ENCODE assay signal across 8 cellular contexts in genomic region chr7:65510187-65510538, GRCh38.
DNase-seq lines count a peak whose midpoint lies in the region; ATAC-seq, FAIRE-seq and TF ChIP-seq lines count a peak whose summit lies in the region.
"Not testable (repeated sequence)": the region's sequence is repeated elsewhere in the genome, so short reads cannot be mapped to it uniquely, and the experiment has no call there.

No MANE protein-coding gene starts in this region.

- intact Hi-C loops in heart right ventricle (cut with DNase I) = not testable (repeated sequence)

- not testable (repeated sequence) for ATAC-seq in A549; activated T-cell treated with anti-CD3 and anti-CD28 coated beads, Interleukin-2, amount 50 U/mL, for 4 hours; heart right ventricle; stimulated activated naive B cell treated with anti-CD40 and anti-IgM and Interleukin-4, amounts not matched to agents 10 μg/mL and 1 μg/mL and 100 μg/mL, for 72 hours (replicated peaks)

- H3K36me3 ChIP-seq in SK-N-MC (ENCODE audit: insufficient read depth, low read length); heart right ventricle: not testable (repeated sequence)

- H3K4me3 ChIP-seq in A549 (peak overlapping the region; percentile 49), SK-N-MC (peak overlapping the region; percentile 79), cardiac fibroblast (replicated peaks in 1 of 2; ENCODE audit: low read depth in 2 of 2, low read length in 2 of 2) (peak overlapping the region; percentile 49 to 56), heart right ventricle (peak overlapping the region in 9 of 10 donors; percentile 32 to 60 (median 50))

- H3K27ac Mint-ChIP-seq in IgD-negative memory B cell = peak overlapping the region in 2 of 3 donors; percentile 59 to 75
- H3K27ac Mint-ChIP-seq in nephron = not testable (repeated sequence)
- peak overlapping the region; percentile 69 for H3K27ac Mint-ChIP-seq in stimulated activated naive B cell treated with anti-CD40 and anti-IgM and Interleukin-4, amounts not matched to agents 10 μg/mL and 1 μg/mL and 100 μg/mL, for 72 hours

- not testable (repeated sequence) for H3K9ac ChIP-seq in SK-N-MC (ENCODE audit: insufficient read length)

- H3K9me3 ChIP-seq in A549; SK-N-MC (ENCODE audit: low read depth, low read length); heart right ventricle: not testable (repeated sequence)

- 67% methylated on average over 1 of the region's 1 CpG for whole genome bisulfite sequencing in A549 (ENCODE audit: missing lambda C conversion rate)
- 11 to 18% methylated on average over 1 of the region's 1 CpG for WGBS in heart right ventricle, 2 donors

- peak overlapping the region; percentile 83 for H3K4me2 ChIP-seq in A549

- CTCF ChIA-PET in A549 (lab: Yijun Ruan, JAX) = not testable (repeated sequence)

- POLR2A ChIA-PET in A549 (lab: Yijun Ruan, JAX) = not testable (repeated sequence)

- not testable (repeated sequence) for H3K4me1 Mint-ChIP-seq in IgD-negative memory B cell; activated T-cell treated with anti-CD3 and anti-CD28 coated beads, Interleukin-2, amount 50 U/mL, for 4 hours (ENCODE audit: low read depth); nephron; stimulated activated naive B cell treated with anti-CD40 and anti-IgM and Interleukin-4, amounts not matched to agents 10 μg/mL and 1 μg/mL and 100 μg/mL, for 72 hours

- not testable (repeated sequence) for H3K9me3 Mint-ChIP-seq in IgD-negative memory B cell; activated T-cell treated with anti-CD3 and anti-CD28 coated beads, Interleukin-2, amount 50 U/mL, for 4 hours; nephron; stimulated activated naive B cell treated with anti-CD40 and anti-IgM and Interleukin-4, amounts not matched to agents 10 μg/mL and 1 μg/mL and 100 μg/mL, for 72 hours

- H3K27me3 Mint-ChIP-seq in IgD-negative memory B cell = peaks cover 19% of the 10 kb centered on the region
- H3K27me3 Mint-ChIP-seq in activated T-cell treated with anti-CD3 and anti-CD28 coated beads, Interleukin-2, amount 50 U/mL, for 4 hours (ENCODE audit: low read depth) = peaks cover 19% of the 10 kb centered on the region
- peaks cover 48% of the 10 kb centered on the region for H3K27me3 Mint-ChIP-seq in nephron (ENCODE audit: low read depth)
- H3K27me3 Mint-ChIP-seq in stimulated activated naive B cell treated with anti-CD40 and anti-IgM and Interleukin-4, amounts not matched to agents 10 μg/mL and 1 μg/mL and 100 μg/mL, for 72 hours = peaks cover 16 to 28% of the 10 kb centered on the region in 2 donors

- not testable (repeated sequence) for H3K4me1 ChIP-seq in A549
- H3K4me1 ChIP-seq in heart right ventricle = peaks cover 0 to 16% (median 8%) of the 10 kb centered on the region in 9 donors

- not testable (repeated sequence) for DNase-seq in A549 (ENCODE audit: low read depth in 1 of 2, low spot score in 1 of 2); SK-N-MC (ENCODE audit: low read depth, low spot score); activated T-cell treated with anti-CD3 and anti-CD28 coated beads, Interleukin-2, amount 50 U/mL, for 4 hours; cardiac fibroblast (ENCODE audit: low read depth in 2 of 2); heart right ventricle; stimulated activated naive B cell treated with anti-CD40 and anti-IgM and Interleukin-4, amounts not matched to agents 10 μg/mL and 1 μg/mL and 100 μg/mL, for 72 hours

- peaks cover 0 to 42% (median 34%) of the 10 kb centered on the region in 7 donors for H3K27me3 ChIP-seq in heart right ventricle

- not testable (repeated sequence) for H3K27ac ChIP-seq in A549, SK-N-MC, heart right ventricle

- H3K4me3 Mint-ChIP-seq in IgD-negative memory B cell = peak overlapping the region; percentile 78 to 94 (median 84)
- peak overlapping the region; percentile 57 for H3K4me3 Mint-ChIP-seq in activated T-cell treated with anti-CD3 and anti-CD28 coated beads, Interleukin-2, amount 50 U/mL, for 4 hours
- H3K4me3 Mint-ChIP-seq in nephron = peak overlapping the region; percentile 59 to 76 (median 69)
- peak overlapping the region; percentile 77 to 88 for H3K4me3 Mint-ChIP-seq in stimulated activated naive B cell treated with anti-CD40 and anti-IgM and Interleukin-4, amounts not matched to agents 10 μg/mL and 1 μg/mL and 100 μg/mL, for 72 hours

- TF ChIP-seq EP300 in A549 (IDR thresholded peaks at IDR 0.05) = not testable (repeated sequence)

- H3K36me3 Mint-ChIP-seq in IgD-negative memory B cell; activated T-cell treated with anti-CD3 and anti-CD28 coated beads, Interleukin-2, amount 50 U/mL, for 4 hours (ENCODE audit: insufficient read depth); nephron (ENCODE audit: low read depth); stimulated activated naive B cell treated with anti-CD40 and anti-IgM and Interleukin-4, amounts not matched to agents 10 μg/mL and 1 μg/mL and 100 μg/mL, for 72 hours: not testable (repeated sequence)

- not testable (repeated sequence) for TF ChIP-seq RAD21 in A549 (conservative IDR thresholded peaks at IDR 0.05 in 1 of 2, IDR thresholded peaks at IDR 0.05 in 1 of 2)

- not testable (repeated sequence) for FAIRE-seq in A549 (lab: Jason Lieb, UNC)

- TF ChIP-seq CTCF in A549 (IDR thresholded peaks at IDR 0.05); cardiac fibroblast (IDR thresholded peaks at IDR 0.05; ENCODE audit: low read depth, low read length); heart right ventricle (IDR thresholded peaks at IDR 0.05); nephron (IDR thresholded peaks at IDR 0.05; ENCODE audit: unreplicated experiment in 3 of 3): not testable (repeated sequence)

- TF ChIP-seq POLR2A in A549 (IDR thresholded peaks at IDR 0.05; ENCODE audit: low read length) = not testable (repeated sequence)
